Comparison of ENCODE assay signal across 30 cellular contexts in genomic region chr4:93232883-93233282, GRCh38.
"Had no signal": no experiment of that assay in that cellular context is flagged by ENCODE, and none has a peak within 500 bp of the region (broad histone marks: within the 10 kb centered on the region; RNA-seq: fewer than 3 reads in every experiment).

No MANE protein-coding gene starts in this region.

- H3K36me3 ChIP-seq: brain microvascular endothelial cell, esophagus muscularis mucosa, gastrocnemius medialis, heart left ventricle, WERI-Rb-1 had no signal

- H3K4me1 ChIP-seq: esophagus muscularis mucosa, foreskin keratinocyte, heart left ventricle had no signal

- H3K9me3 ChIP-seq: esophagus muscularis mucosa, gastrocnemius medialis, heart left ventricle had no signal

- ATAC-seq: activated CD4-positive, CD25-positive, alpha-beta regulatory T cell treated with anti-CD3 and anti-CD28 coated beads, Interleukin-2, amount 50 U/mL, for 24 hours; activated CD8-positive, alpha-beta T cell treated with anti-CD3 and anti-CD28 coated beads for 36 hours; activated T-cell treated with anti-CD3 and anti-CD28 coated beads, Interleukin-2, amount 50 U/mL, for 4 hours; activated T-helper 17 cell treated with anti-CD3 and anti-CD28 coated beads, Interleukin-2, amount 50 U/mL, for 72 hours; effector memory CD8-positive, alpha-beta T cell; foreskin keratinocyte; gastrocnemius medialis; heart left ventricle; T-helper 17 cell had no signal

- DNase-seq: activated B cell treated with CpG ODN at 0.5 μM for 24 hours; activated CD4-positive, alpha-beta T cell treated with anti-CD3 and anti-CD28 coated beads for 48 hours; activated CD4-positive, alpha-beta T cell treated with anti-CD3 and anti-CD28 coated beads, Interleukin-2, amount 50 U/mL, for 1 hour; activated CD4-positive, alpha-beta T cell treated with anti-CD3 and anti-CD28 coated beads, Interleukin-2, amount 50 U/mL, for 48 hours; activated CD8-positive, alpha-beta memory T cell treated with anti-CD3 and anti-CD28 coated beads for 24 hours; activated CD8-positive, alpha-beta T cell treated with anti-CD3 and anti-CD28 coated beads for 36 hours; activated effector memory CD4-positive, alpha-beta T cell treated with Interleukin-2 at 50 U/mL for 16 hours; activated gamma-delta T cell treated with Interleukin-2 at 50 U/mL for 16 hours; activated naive CD4-positive, alpha-beta T cell treated with anti-CD3 and anti-CD28 coated beads, Interleukin-2, amount 50 U/mL, for 16 hours; activated naive CD4-positive, alpha-beta T cell treated with Interleukin-2 at 50 U/mL for 16 hours; activated T-cell treated with anti-CD3 and anti-CD28 coated beads, Interleukin-2, amount 50 U/mL, for 4 hours; amniotic stem cell; anterior cingulate cortex; brain microvascular endothelial cell; cortex of kidney; dermis blood vessel endothelial cell; effector CD4-positive, alpha-beta T cell; effector memory CD8-positive, alpha-beta T cell; erythroblast; foreskin keratinocyte; gastrocnemius medialis; glutamatergic neuron; heart left ventricle; T-helper 1 cell; T-helper 17 cell; T1000 had no signal

- H3K4me3 ChIP-seq: esophagus muscularis mucosa, gastrocnemius medialis, heart left ventricle had no signal

- H3K27me3 ChIP-seq: brain microvascular endothelial cell, esophagus muscularis mucosa, foreskin keratinocyte, gastrocnemius medialis, heart left ventricle had no signal

- H3K27ac ChIP-seq: brain microvascular endothelial cell, esophagus muscularis mucosa, foreskin keratinocyte, gastrocnemius medialis, heart left ventricle, WERI-Rb-1 had no signal
